15 cellular contexts compared by ENCODE assay signal in genomic region chr6:89794324-89794723, GRCh38. TPM values are rescaled to one million over a fixed set of nuclear protein-coding genes. Genes with fewer than 3 reads are reported as not detected.
DNase-seq lines count a peak whose midpoint lies in the region; ATAC-seq lines count a peak whose summit lies in the region.
"Had no signal": no experiment of that assay in that cellular context is flagged by ENCODE, and none has a peak within 500 bp of the region (broad histone marks: within the 10 kb centered on the region; RNA-seq: fewer than 3 reads in every experiment).

No MANE protein-coding gene starts in this region.

- no peaks in the 10 kb centered on the region for H3K27me3 Mint-ChIP-seq in activated CD4-positive, alpha-beta T cell treated with anti-CD3 and anti-CD28 coated beads for 36 hours
- H3K27me3 Mint-ChIP-seq in naive thymus-derived CD4-positive, alpha-beta T cell = no peaks in the 10 kb centered on the region

- H3K27me3 ChIP-seq in naive thymus-derived CD4-positive, alpha-beta T cell (ENCODE audit: control insufficient read depth in 2 of 2, insufficient read depth in 2 of 2, low read length in 2 of 2) = no peaks in the 10 kb centered on the region
- H3K27me3 ChIP-seq in right cardiac atrium (ENCODE audit: control insufficient read depth, insufficient read depth) = no peaks in the 10 kb centered on the region
- H3K27me3 ChIP-seq: sigmoid colon, tibial artery had no signal

- H3K9me3 Mint-ChIP-seq in activated CD4-positive, alpha-beta T cell treated with anti-CD3 and anti-CD28 coated beads for 36 hours (ENCODE audit: low read depth) = no peaks in the 10 kb centered on the region
- no peaks in the 10 kb centered on the region for H3K9me3 Mint-ChIP-seq in naive thymus-derived CD4-positive, alpha-beta T cell
- H3K9me3 Mint-ChIP-seq: nephron had no signal

- H3K27ac ChIP-seq in naive thymus-derived CD4-positive, alpha-beta T cell (ENCODE audit: low read depth, low read length) = no peak overlapping the region
- no peak overlapping the region for H3K27ac ChIP-seq in right cardiac atrium (ENCODE audit: low read length)
- H3K27ac ChIP-seq: sigmoid colon, tibial artery had no signal

- CTCF ChIA-PET in activated CD4-positive, alpha-beta T cell treated with anti-CD3 and anti-CD28 coated beads for 36 hours (lab: Charles Lee) = interaction anchor here (0.6 to 2.8 kb wide), 4 partner anchors 9 to 889 kb away, joined by 3 to 10 read pairs (median 4); no protein-coding TSS in a partner anchor
- CTCF ChIA-PET in naive thymus-derived CD4-positive, alpha-beta T cell (lab: Charles Lee) = interaction anchor here (0.5 kb wide), 1 partner anchor 36 kb away, joined by 3 read pairs; no protein-coding TSS in a partner anchor

- H3K4me1 ChIP-seq in naive thymus-derived CD4-positive, alpha-beta T cell (ENCODE audit: control insufficient read depth in 2 of 2, insufficient read depth in 2 of 2, low read length in 2 of 2) = peaks cover 16 to 21% of the 10 kb centered on the region in 2 donors
- no peaks in the 10 kb centered on the region for H3K4me1 ChIP-seq in right cardiac atrium (ENCODE audit: control insufficient read depth, insufficient read depth, low read length)
- H3K4me1 ChIP-seq: sigmoid colon, tibial artery had no signal

- H3K9me3 ChIP-seq in naive thymus-derived CD4-positive, alpha-beta T cell (ENCODE audit: control insufficient read depth in 2 of 3, low read length in 3 of 3) = no peaks in the 10 kb centered on the region
- no peaks in the 10 kb centered on the region for H3K9me3 ChIP-seq in right cardiac atrium (ENCODE audit: control insufficient read depth, low read length)
- H3K9me3 ChIP-seq: sigmoid colon, tibial artery had no signal

- H3K4me1 Mint-ChIP-seq in activated CD4-positive, alpha-beta T cell treated with anti-CD3 and anti-CD28 coated beads for 36 hours = peaks cover 26% of the 10 kb centered on the region
- peaks cover 25 to 33% (median 28%) of the 10 kb centered on the region in 7 donors for H3K4me1 Mint-ChIP-seq in naive thymus-derived CD4-positive, alpha-beta T cell

- DNase-seq in activated CD4-positive, alpha-beta T cell treated with anti-CD3 and anti-CD28 coated beads for 36 hours = peak; percentile 27
- no peak for DNase-seq in activated CD4-positive, alpha-beta T cell treated with anti-CD3 and anti-CD28 coated beads, Interleukin-2, amount 50 U/mL, for 1 hour
- peak; percentile 19 for DNase-seq in UCSD-AML1 (lab: John Stamatoyannopoulos, UW; ENCODE audit: unreplicated experiment)
- DNase-seq in naive thymus-derived CD4-positive, alpha-beta T cell = peak in 6 of 9 donors; percentile 45 to 65 (median 54)
- no peak for DNase-seq in iPS-NIHi11 (ENCODE audit: low spot score)
- no peak for DNase-seq in right cardiac atrium
- DNase-seq: DMS53; effector CD4-positive, alpha-beta T cell; NCI-H2081 treated with DMSO at 0.1 percent for 48 hours; PC-3; sigmoid colon; tibial artery had no signal

- H3K36me3 ChIP-seq in naive thymus-derived CD4-positive, alpha-beta T cell (ENCODE audit: control insufficient read depth in 2 of 3, insufficient read depth in 3 of 3, low read length in 3 of 3) = peaks cover 0 to 20% (median 4%) of the 10 kb centered on the region in 3 experiments

- H3K27ac Mint-ChIP-seq in activated CD4-positive, alpha-beta T cell treated with anti-CD3 and anti-CD28 coated beads for 36 hours = peak overlapping the region; percentile 83
- H3K27ac Mint-ChIP-seq in naive thymus-derived CD4-positive, alpha-beta T cell = peak overlapping the region; percentile 28 to 80 (median 72)

- 88% methylated on average over 6 of the region's 6 CpGs for WGBS in right cardiac atrium

- peak overlapping the region; percentile 36 for H3K4me3 Mint-ChIP-seq in activated CD4-positive, alpha-beta T cell treated with anti-CD3 and anti-CD28 coated beads for 36 hours
- H3K4me3 Mint-ChIP-seq in naive thymus-derived CD4-positive, alpha-beta T cell = peak overlapping the region; percentile 63 to 86 (median 72)
- H3K4me3 Mint-ChIP-seq: nephron had no signal

- POLR2A ChIA-PET in activated CD4-positive, alpha-beta T cell treated with anti-CD3 and anti-CD28 coated beads for 36 hours (lab: Charles Lee) = no interaction called here
- POLR2A ChIA-PET in naive thymus-derived CD4-positive, alpha-beta T cell (lab: Charles Lee) = interaction anchor here (0.7 to 1.6 kb wide), 5 partner anchors 14 to 64 kb away, joined by 3 to 6 read pairs (median 3); partner anchors contain the start of genes CASP8AP2 and MDN1

- ATAC-seq in activated CD4-positive, alpha-beta T cell treated with anti-CD3 and anti-CD28 coated beads for 36 hours = peak; percentile 93
- ATAC-seq in HG02610 (IDR thresholded peaks at IDR 0.05; ENCODE audit: unreplicated experiment) = peak; percentile 41
- ATAC-seq in naive thymus-derived CD4-positive, alpha-beta T cell = peak; percentile 64
- no peak for ATAC-seq in HG02588 (IDR thresholded peaks at IDR 0.05; ENCODE audit: unreplicated experiment)
- no peak for ATAC-seq in right cardiac atrium
- ATAC-seq: PC-3 had no signal

- peaks cover 46% of the 10 kb centered on the region for H3K36me3 Mint-ChIP-seq in activated CD4-positive, alpha-beta T cell treated with anti-CD3 and anti-CD28 coated beads for 36 hours (ENCODE audit: low read depth)
- H3K36me3 Mint-ChIP-seq in naive thymus-derived CD4-positive, alpha-beta T cell = peaks cover 5 to 38% (median 21%) of the 10 kb centered on the region in 5 donors

- intact Hi-C loops in activated CD4-positive, alpha-beta T cell treated with anti-CD3 and anti-CD28 coated beads for 36 hours (cut with DNase I, micrococcal nuclease) = no loop called here
- intact Hi-C loops in naive thymus-derived CD4-positive, alpha-beta T cell (cut with micrococcal nuclease) = loop anchor here (1.0 kb wide), 3 partner anchors 25 to 685 kb away; partner anchors contain the start of genes MDN1 (in 2 of the 2) and CASP8AP2 (in 1 of the 2)
- intact Hi-C loops in right cardiac atrium (cut with DNase I) = no loop called here

- H3K4me3 ChIP-seq in naive thymus-derived CD4-positive, alpha-beta T cell (ENCODE audit: low read length) = no peak overlapping the region
- no peak overlapping the region for H3K4me3 ChIP-seq in right cardiac atrium (ENCODE audit: low read length)
- H3K4me3 ChIP-seq: sigmoid colon, tibial artery had no signal

RNA-seq across cellular contexts. Expression of gene MDN1, which starts 25.3 kb away (rescaled TPM):
- 10 to 100 TPM; 48.6 to 59.5 TPM for total RNA-seq in activated CD4-positive, alpha-beta T cell treated with anti-CD3 and anti-CD28 coated beads for 36 hours
- 10 to 100 TPM; 54.9 to 66.1 (median 63.0) TPM for total RNA-seq in naive thymus-derived CD4-positive, alpha-beta T cell
- polyA plus RNA-seq in naive thymus-derived CD4-positive, alpha-beta T cell = 10 to 100 TPM in 1 of 2 donors, 1 to 10 TPM in 1; 8.2 to 10.0 TPM
- total RNA-seq in right cardiac atrium = 10 to 100 TPM; 23.4 to 29.6 (median 24.8) TPM
- polyA plus RNA-seq in right cardiac atrium = 15.4 TPM

RNA-seq across cellular contexts. Expression of gene CASP8AP2, which starts 35.4 kb away (rescaled TPM):
- 10 to 100 TPM; 34.0 to 36.5 TPM for total RNA-seq in activated CD4-positive, alpha-beta T cell treated with anti-CD3 and anti-CD28 coated beads for 36 hours
- 10 to 100 TPM; 21.2 to 44.8 (median 34.5) TPM for total RNA-seq in naive thymus-derived CD4-positive, alpha-beta T cell
- polyA plus RNA-seq in naive thymus-derived CD4-positive, alpha-beta T cell = 10 to 100 TPM; 43.2 to 51.0 TPM
- 10 to 100 TPM; 11.7 to 16.0 (median 15.1) TPM for total RNA-seq in right cardiac atrium
- 5.0 TPM for polyA plus RNA-seq in right cardiac atrium

Comparison
In these comparisons a context has a peak if more than half of its experiments do, and no peak if none do; other contexts are left out.
1. DNase-seq: peak in activated CD4-positive, alpha-beta T cell treated with anti-CD3 and anti-CD28 coated beads for 36 hours (single experiment), UCSD-AML1 (single experiment) and naive thymus-derived CD4-positive, alpha-beta T cell (6 of 9); none in activated CD4-positive, alpha-beta T cell treated with anti-CD3 and anti-CD28 coated beads, Interleukin-2, amount 50 U/mL, for 1 hour (single experiment), iPS-NIHi11 (single experiment) and right cardiac atrium (0 of 3).
2. ATAC-seq: peak in activated CD4-positive, alpha-beta T cell treated with anti-CD3 and anti-CD28 coated beads for 36 hours (single experiment), HG02610 (single experiment) and naive thymus-derived CD4-positive, alpha-beta T cell (single experiment); none in HG02588 (single experiment) and right cardiac atrium (0 of 2).
3. intact Hi-C loops: an anchor here in naive thymus-derived CD4-positive, alpha-beta T cell (1.0 kb wide); none called in activated CD4-positive, alpha-beta T cell treated with anti-CD3 and anti-CD28 coated beads for 36 hours and right cardiac atrium.